21 cellular contexts compared by ENCODE assay signal in genomic region chr2:122009546-122009945, GRCh38.
"Had no signal": no experiment of that assay in that cellular context is flagged by ENCODE, and none has a peak within 500 bp of the region (broad histone marks: within the 10 kb centered on the region; RNA-seq: fewer than 3 reads in every experiment).

No MANE protein-coding gene starts in this region.

- DNase-seq: activated CD4-positive, alpha-beta T cell treated with anti-CD3 and anti-CD28 coated beads, Interleukin-2, amount 50 U/mL, for 1 hour; activated naive CD4-positive, alpha-beta T cell treated with anti-CD3 and anti-CD28 coated beads, Interleukin-2, amount 10 ng/mL, durations not matched to agents 7 days and 5 days; cerebellar nuclear complex; effector memory CD8-positive, alpha-beta T cell; gastrocnemius medialis; heart right ventricle; left colon; mammary epithelial cell; mucosa of descending colon; naive thymus-derived CD4-positive, alpha-beta T cell; right cardiac atrium; small intestine; stimulated activated naive CD8-positive, alpha-beta T cell treated with anti-CD3 and anti-CD28 coated beads, Interleukin-15, Interleukin-2, amounts not matched to agents 100 U/mL and 50 U/mL, for 24 hours; transverse colon had no signal

- H3K36me3 ChIP-seq: ascending aorta, breast epithelium, gastrocnemius medialis, heart right ventricle, prostate gland, transverse colon, vagina had no signal

- H3K27ac ChIP-seq: ascending aorta, breast epithelium, gastrocnemius medialis, heart right ventricle, prostate gland, transverse colon, vagina had no signal

- H3K27ac Mint-ChIP-seq: activated naive CD4-positive, alpha-beta T cell treated with anti-CD3 and anti-CD28 coated beads, Interleukin-2, amount 10 ng/mL, durations not matched to agents 7 days and 5 days; activated T-helper 2 cell treated with anti-CD3 and anti-CD28 coated beads, Interferon-gamma antibody, Interleukin-2, Interleukin-4, amounts not matched to agents 10 μg/mL and 5 μg/mL and 100 μg/mL, durations not matched to agents 14 hours and 24 hours and 36 hours; dendritic cell treated with granulocyte-macrophage colony-stimulating factor and Interleukin-4, amounts not matched to agents 40 ng/mL and 50 ng/mL, for 4 days; effector memory CD8-positive, alpha-beta T cell; naive thymus-derived CD4-positive, alpha-beta T cell had no signal

- H3K9me3 ChIP-seq: ascending aorta, breast epithelium, gastrocnemius medialis, mucosa of descending colon, prostate gland, transverse colon, vagina had no signal

- H3K4me3 Mint-ChIP-seq: activated naive CD4-positive, alpha-beta T cell treated with anti-CD3 and anti-CD28 coated beads, Interleukin-2, amount 10 ng/mL, durations not matched to agents 7 days and 5 days; dendritic cell treated with granulocyte-macrophage colony-stimulating factor and Interleukin-4, amounts not matched to agents 40 ng/mL and 50 ng/mL, for 4 days; effector memory CD8-positive, alpha-beta T cell; naive thymus-derived CD4-positive, alpha-beta T cell had no signal

- H3K4me1 Mint-ChIP-seq: activated naive CD4-positive, alpha-beta T cell treated with anti-CD3 and anti-CD28 coated beads, Interleukin-2, amount 10 ng/mL, durations not matched to agents 7 days and 5 days had no signal

- H3K4me3 ChIP-seq: ascending aorta, breast epithelium, gastrocnemius medialis, heart right ventricle, mucosa of descending colon, prostate gland, transverse colon, vagina had no signal

- ATAC-seq: activated CD4-positive, CD25-positive, alpha-beta regulatory T cell treated with anti-CD3 and anti-CD28 coated beads, Interleukin-2, amount 50 U/mL, for 24 hours; effector memory CD8-positive, alpha-beta T cell; gastrocnemius medialis; left colon; mucosa of descending colon; naive thymus-derived CD4-positive, alpha-beta T cell; right cardiac atrium; stimulated activated naive CD8-positive, alpha-beta T cell treated with anti-CD3 and anti-CD28 coated beads, Interleukin-15, Interleukin-2, amounts not matched to agents 100 U/mL and 50 U/mL, for 24 hours had no signal

- H3K36me3 Mint-ChIP-seq: activated naive CD4-positive, alpha-beta T cell treated with anti-CD3 and anti-CD28 coated beads, Interleukin-2, amount 10 ng/mL, durations not matched to agents 7 days and 5 days; naive thymus-derived CD4-positive, alpha-beta T cell had no signal

- H3K9me3 Mint-ChIP-seq: activated naive CD4-positive, alpha-beta T cell treated with anti-CD3 and anti-CD28 coated beads, Interleukin-2, amount 10 ng/mL, durations not matched to agents 7 days and 5 days; activated T-helper 2 cell treated with anti-CD3 and anti-CD28 coated beads, Interferon-gamma antibody, Interleukin-2, Interleukin-4, amounts not matched to agents 10 μg/mL and 5 μg/mL and 100 μg/mL, durations not matched to agents 14 hours and 24 hours and 36 hours; dendritic cell treated with granulocyte-macrophage colony-stimulating factor and Interleukin-4, amounts not matched to agents 40 ng/mL and 50 ng/mL, for 4 days had no signal

- H3K27me3 Mint-ChIP-seq: dendritic cell treated with granulocyte-macrophage colony-stimulating factor and Interleukin-4, amounts not matched to agents 40 ng/mL and 50 ng/mL, for 4 days had no signal
